ENCODE assay signal across 8 cellular contexts in genomic region chr19:16824658-16825311, GRCh38. TPM values are rescaled to one million over a fixed set of nuclear protein-coding genes. Genes with fewer than 3 reads are reported as not detected.
DNase-seq lines count a peak whose midpoint lies in the region; TF ChIP-seq lines count a peak whose summit lies in the region.

No MANE protein-coding gene starts in this region.

- peak overlapping the region; percentile 90 for H4K91ac ChIP-seq in trophoblast cell (ENCODE audit: low read depth, low read length)

- H4K8ac ChIP-seq in trophoblast cell (ENCODE audit: low read depth, low read length) = peak overlapping the region; percentile 70

- no peak overlapping the region for H3K9ac ChIP-seq in trophoblast cell (ENCODE audit: low read length)

- no peaks in the 10 kb centered on the region for H3K27me3 Mint-ChIP-seq in Calu3 (ENCODE audit: unreplicated experiment)

- peak overlapping the region; percentile 25 for H3K4me2 ChIP-seq in trophoblast cell (ENCODE audit: low read length)

- H3K36me3 Mint-ChIP-seq in Calu3 (ENCODE audit: insufficient read depth, unreplicated experiment) = peaks cover 12% of the 10 kb centered on the region

- H3K18ac ChIP-seq in trophoblast cell (ENCODE audit: low read length) = no peak overlapping the region

- TF ChIP-seq CTCF in Calu3 (IDR thresholded peaks at IDR 0.05; ENCODE audit: unreplicated experiment) = no peak
- TF ChIP-seq CTCF in epithelial cell of proximal tubule (conservative IDR thresholded peaks at IDR 0.05; ENCODE audit: low read depth, low read length) = peak; percentile 18
- TF ChIP-seq CTCF in GM20000 (IDR thresholded peaks at IDR 0.05; ENCODE audit: extremely low read depth, missing control alignments) = no peak

- no peak overlapping the region for H2AK5ac ChIP-seq in trophoblast cell (ENCODE audit: low read length)

- H3K4me1 ChIP-seq in SJCRH30 (peaks cover 18% of the 10 kb centered on the region), trophoblast cell (ENCODE audit: control insufficient read depth in 1 of 2, insufficient read depth in 2 of 2, low read length in 2 of 2) (peaks cover 25 to 27% of the 10 kb centered on the region in 2 experiments)

- H3K36me3 ChIP-seq in SJCRH30 (no peaks in the 10 kb centered on the region), trophoblast cell (ENCODE audit: control insufficient read depth in 1 of 2, insufficient read depth in 2 of 2, low read length in 2 of 2) (no peaks in the 10 kb centered on the region)

- BruUV-seq in Calu3 (replicated peaks; lab: Mats Ljungman, UMichigan) = no TSS peak

- H2BK120ac ChIP-seq in trophoblast cell (ENCODE audit: insufficient read depth, low read length, poor library complexity) = peak overlapping the region; percentile 95

- H3K4me3 ChIP-seq in SJCRH30 = peak overlapping the region; percentile 53
- H3K4me3 ChIP-seq in epithelial cell of proximal tubule (ENCODE audit: low read depth, low read length) = peak overlapping the region; percentile 29
- H3K4me3 ChIP-seq in trophoblast cell (ENCODE audit: low read depth, low read length) = no peak overlapping the region

- WGBS in trophoblast cell (ENCODE audit: extremely low coverage, insufficient coverage, insufficient read length) = no CpG with 5 or more reads among the region's 11 CpGs

- no peaks in the 10 kb centered on the region for H3K9me3 Mint-ChIP-seq in Calu3 (ENCODE audit: low read depth, unreplicated experiment)

- intact Hi-C loops in Calu3 (cut with micrococcal nuclease; ENCODE audit: unreplicated experiment) = no loop called here

- DNase-seq in Calu3 = no peak
- DNase-seq in SJCRH30 = no peak
- DNase-seq in epithelial cell of proximal tubule (ENCODE audit: low read depth) = peak; percentile 38
- DNase-seq in trophoblast cell = peak; percentile 70 to 86
- DNase-seq in NCI-H2107 treated with DMSO at 0.1 percent for 48 hours (lab: John Stamatoyannopoulos, UW; ENCODE audit: unreplicated experiment) = no peak
- DNase-seq in NCI-H748 (lab: John Stamatoyannopoulos, UW; ENCODE audit: unreplicated experiment) = no peak
- DNase-seq in NCI-H1092 (lab: John Stamatoyannopoulos, UW) = no peak
- no peak for DNase-seq in GM20000 (ENCODE audit: low spot score)

- peak overlapping the region; percentile 91 for H2BK12ac ChIP-seq in trophoblast cell (ENCODE audit: low read length)

- H4K12ac ChIP-seq in trophoblast cell (ENCODE audit: low read depth, low read length) = peak overlapping the region; percentile 40

- peak overlapping the region; percentile 72 for H3K27ac Mint-ChIP-seq in Calu3 (ENCODE audit: unreplicated experiment)

- H3K27me3 ChIP-seq in SJCRH30 = no peaks in the 10 kb centered on the region
- H3K27me3 ChIP-seq in trophoblast cell (ENCODE audit: insufficient read depth, low read length) = no peaks in the 10 kb centered on the region

- peaks cover 45% of the 10 kb centered on the region for H3K79me1 ChIP-seq in trophoblast cell (ENCODE audit: low read length)

- CTCF ChIA-PET in Calu3 (lab: Charles Lee) = no interaction called here

- H3K9me3 ChIP-seq in SJCRH30 (replicated peaks) (no peaks in the 10 kb centered on the region; the same call in 1 of the 2 replicates), trophoblast cell (ENCODE audit: insufficient read depth, low read depth, low read length) (no peaks in the 10 kb centered on the region)

- peaks cover 7% of the 10 kb centered on the region for H3K79me2 ChIP-seq in trophoblast cell (ENCODE audit: control insufficient read depth, insufficient read depth, low read length, poor library complexity)

- peaks cover 23% of the 10 kb centered on the region for H3K4me1 Mint-ChIP-seq in Calu3 (ENCODE audit: low read depth, unreplicated experiment)

- peak overlapping the region; percentile 54 for H2BK5ac ChIP-seq in trophoblast cell (ENCODE audit: low read depth, low read length, poor library complexity)

- H3K4ac ChIP-seq in trophoblast cell (ENCODE audit: low read depth, low read length) = peak overlapping the region; percentile 44

- H3K27ac ChIP-seq in SJCRH30 (peak overlapping the region; percentile 56), trophoblast cell (ENCODE audit: low read depth, low read length) (peak overlapping the region; percentile 80)

- no peak overlapping the region for H3K23ac ChIP-seq in trophoblast cell (ENCODE audit: low read length)

- H2AFZ ChIP-seq in trophoblast cell (ENCODE audit: insufficient read depth, low read length, poor library complexity) = peak overlapping the region; percentile 50

- H3K14ac ChIP-seq in trophoblast cell (ENCODE audit: low read length) = peak overlapping the region; percentile 55

- peak overlapping the region; percentile 54 for H3K4me3 Mint-ChIP-seq in Calu3 (ENCODE audit: low read depth, unreplicated experiment)

RNA-seq across cellular contexts. Expression of gene SIN3B, which starts 4.4 kb away (rescaled TPM):
- 43.1 and 49.7 TPM in 2 replicates for total RNA-seq in Calu3 (2022)
- total RNA-seq in SJCRH30 (2014; rRNA removed; shearing (Covaris generic)) = 35.7 and 36.0 TPM in 2 replicates
- total RNA-seq in epithelial cell of proximal tubule = 20.4 and 24.8 TPM in 2 replicates
- 123 and 128 TPM in 2 replicates for polyA plus RNA-seq in trophoblast cell (2013)

Comparison
In these comparisons a context has a peak if more than half of its experiments do, and no peak if none do; other contexts are left out.
1. DNase-seq: peak in epithelial cell of proximal tubule (single experiment) and trophoblast cell (2 of 2); none in Calu3 (single experiment), SJCRH30 (0 of 2), NCI-H2107 treated with DMSO at 0.1 percent for 48 hours (single experiment), NCI-H748 (single experiment), NCI-H1092 (single experiment) and GM20000 (single experiment).